In the genomic region with DNA sequence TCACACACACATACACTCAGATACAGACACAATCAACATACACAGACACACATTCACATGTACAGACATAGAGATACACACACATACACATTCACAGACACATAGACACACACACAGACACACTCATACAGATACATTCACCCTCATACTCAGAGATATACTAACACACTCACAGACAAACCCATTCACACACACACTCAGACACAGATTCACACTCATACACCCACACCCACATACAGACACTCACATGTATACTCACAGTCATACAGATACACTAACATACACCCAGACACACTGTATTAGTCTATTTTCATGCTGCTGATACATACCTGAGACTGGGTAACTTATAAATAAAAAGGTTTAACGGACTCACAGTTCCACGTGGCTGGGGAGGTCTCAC, we compare ENCODE assay signal across 32 cellular contexts. TPM values are rescaled to one million over a fixed set of nuclear protein-coding genes. Genes with fewer than 3 reads are reported as not detected.
"Had no signal": no experiment of that assay in that cellular context is flagged by ENCODE, and none has a peak within 500 bp of the region (broad histone marks: within the 10 kb centered on the region; RNA-seq: fewer than 3 reads in every experiment).

No MANE protein-coding gene starts in this region.

- H2AFZ ChIP-seq: hepatocyte had no signal

- H3K4me3 Mint-ChIP-seq: mesothelial cell of epicardium; naive B cell; natural killer cell treated with Interleukin-12 subunit alpha and Interleukin-12 subunit beta and Interleukin-15 and Interleukin-18, amount 100 ng/mL, for 72 hours; neural crest cell had no signal

- H3K4me1 ChIP-seq: foreskin keratinocyte, pancreas had no signal

- H3K36me3 ChIP-seq: esophagus muscularis mucosa, gastroesophageal sphincter, heart left ventricle, left lung, neutrophil, pancreas, stomach, thyroid gland had no signal

- H3K9me3 Mint-ChIP-seq: mesothelial cell of epicardium; naive B cell; natural killer cell treated with Interleukin-12 subunit alpha and Interleukin-12 subunit beta and Interleukin-15 and Interleukin-18, amount 100 ng/mL, for 72 hours; neural crest cell had no signal

- H3K4me2 ChIP-seq: hepatocyte, smooth muscle cell had no signal

- H3K36me3 Mint-ChIP-seq: mesothelial cell of epicardium; naive B cell; natural killer cell treated with Interleukin-12 subunit alpha and Interleukin-12 subunit beta and Interleukin-15 and Interleukin-18, amount 100 ng/mL, for 72 hours had no signal

- ATAC-seq: foreskin keratinocyte; gastroesophageal sphincter; heart left ventricle; left cardiac atrium; left lung; mucosa of descending colon; natural killer cell treated with Interleukin-12 subunit alpha and Interleukin-12 subunit beta and Interleukin-15 and Interleukin-18, amount 100 ng/mL, for 72 hours; pancreas; sciatic nerve had no signal

- H3K9me3 ChIP-seq: esophagus muscularis mucosa, gastroesophageal sphincter, heart left ventricle, left lung, mucosa of descending colon, neutrophil, pancreas, stomach, thyroid gland had no signal

- H3K27ac ChIP-seq: dorsolateral prefrontal cortex, esophagus muscularis mucosa, foreskin keratinocyte, gastroesophageal sphincter, heart left ventricle, hepatocyte, left lung, neutrophil, pancreas, stomach, thyroid gland had no signal

- DNase-seq: dorsolateral prefrontal cortex; effector CD8-positive, alpha-beta T cell; foreskin keratinocyte; heart left ventricle; kidney; left cardiac atrium; left lung; mesenchymal stem cell; mucosa of descending colon; naive B cell; pancreas; stimulated activated CD4-positive, alpha-beta T cell treated with anti-CD3 and anti-CD28 coated beads, Interleukin-12 subunit alpha, Interleukin-12 subunit beta, amount 100 ng/mL, for 4 hours; stimulated activated CD4-positive, alpha-beta T cell treated with anti-CD3 and anti-CD28 coated beads, Interleukin-1b, Interleukin-23, amount 100 ng/mL, for 48 hours; stimulated activated CD4-positive, alpha-beta T cell treated with anti-CD3 and anti-CD28 coated beads, Interleukin-4, amount 100 ng/mL, for 1 hour; stimulated activated CD8-positive, alpha-beta memory T cell treated with anti-CD3 and anti-CD28 coated beads, Interleukin-4, amount 100 ng/mL, for 48 hours; stimulated activated naive CD4-positive, alpha-beta T cell treated with Interleukin-2 at 50 U/mL for 16 hours; stomach; thyroid gland; trophoblast cell had no signal

- H3K27me3 ChIP-seq: hepatocyte, pancreas, thyroid gland had no signal

- H3K27ac Mint-ChIP-seq: mesothelial cell of epicardium; naive B cell; natural killer cell treated with Interleukin-12 subunit alpha and Interleukin-12 subunit beta and Interleukin-15 and Interleukin-18, amount 100 ng/mL, for 72 hours had no signal

- H3K4me3 ChIP-seq: dorsolateral prefrontal cortex, esophagus muscularis mucosa, gastroesophageal sphincter, heart left ventricle, hepatocyte, left lung, mucosa of descending colon, pancreas, smooth muscle cell, stomach, thyroid gland had no signal

RNA-seq across cellular contexts. Expression of gene GJA3, which starts 30.8 kb away (rescaled TPM):
- total RNA-seq: endothelial cell of umbilical vein, esophagus muscularis mucosa, lung microvascular endothelial cell, mucosa of descending colon, neural crest cell, posterior vena cava, sciatic nerve, subcutaneous adipose tissue had no signal
- polyA plus RNA-seq: endothelial cell of umbilical vein had no signal
